Comparison of ENCODE assay signal across 28 cellular contexts in the genomic region with DNA sequence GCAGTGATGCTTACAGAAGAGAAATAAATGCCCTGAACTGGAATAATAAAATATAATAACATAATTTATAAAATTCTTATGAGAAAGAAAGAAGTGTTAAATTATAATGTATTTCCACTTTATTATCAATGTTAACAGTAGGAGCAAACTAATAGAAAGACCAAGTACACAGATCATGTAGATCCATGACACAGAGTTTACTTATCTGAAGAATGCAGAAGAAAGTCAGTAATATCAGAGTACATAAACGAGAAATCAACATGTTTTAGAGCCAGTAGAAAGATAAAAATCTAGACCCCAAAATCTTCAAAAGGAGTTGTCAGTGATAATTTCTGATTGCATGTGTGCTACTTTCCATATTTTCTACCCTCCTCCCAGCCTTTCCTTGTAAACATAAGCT.
"Had no signal": no experiment of that assay in that cellular context is flagged by ENCODE, and none has a peak within 500 bp of the region (broad histone marks: within the 10 kb centered on the region; RNA-seq: fewer than 3 reads in every experiment).

No MANE protein-coding gene starts in this region.

- H3K9me3 Mint-ChIP-seq: dendritic cell treated with granulocyte-macrophage colony-stimulating factor and Interleukin-4, amounts not matched to agents 40 ng/mL and 50 ng/mL, for 4 days; endodermal cell; mesothelial cell of epicardium; naive B cell had no signal

- ATAC-seq: effector memory CD8-positive, alpha-beta T cell; esophagus mucosa; gastrocnemius medialis; heart right ventricle; left colon; left lobe of liver; lower lobe of right lung; mucosa of descending colon had no signal

- H3K4me3 ChIP-seq: colonic mucosa, esophagus squamous epithelium, gastrocnemius medialis, heart right ventricle, left ventricle myocardium inferior, lower lobe of right lung, mucosa of descending colon had no signal

- H3K36me3 ChIP-seq: colonic mucosa, esophagus squamous epithelium, gastrocnemius medialis, heart right ventricle, left ventricle myocardium inferior, lower lobe of right lung had no signal

- DNase-seq: colonic mucosa; cortex of kidney; effector CD8-positive, alpha-beta T cell; effector memory CD8-positive, alpha-beta T cell; endodermal cell; erythroblast; esophagus squamous epithelium; foreskin fibroblast; foreskin melanocyte; gastrocnemius medialis; glutamatergic neuron; head of caudate nucleus; heart right ventricle; hippocampal formation; islet precursor cell; kidney; kidney glomerular epithelial cell; left colon; left ventricle myocardium inferior; lower lobe of right lung; mesenchymal stem cell; mucosa of descending colon; naive B cell had no signal

- H3K27me3 ChIP-seq: colonic mucosa, esophagus squamous epithelium, gastrocnemius medialis had no signal

- H3K27ac Mint-ChIP-seq: dendritic cell treated with granulocyte-macrophage colony-stimulating factor and Interleukin-4, amounts not matched to agents 40 ng/mL and 50 ng/mL, for 4 days; effector memory CD8-positive, alpha-beta T cell; endodermal cell; mesothelial cell of epicardium; naive B cell had no signal

- H3K27ac ChIP-seq: colonic mucosa, epithelial cell of prostate, esophagus squamous epithelium, gastrocnemius medialis, heart right ventricle, left ventricle myocardium inferior, lower lobe of right lung had no signal

- H3K36me3 Mint-ChIP-seq: mesothelial cell of epicardium, naive B cell had no signal

- H3K4me1 ChIP-seq: colonic mucosa, esophagus squamous epithelium, gastrocnemius medialis, heart right ventricle, left ventricle myocardium inferior, lower lobe of right lung had no signal

- H3K4me3 Mint-ChIP-seq: dendritic cell treated with granulocyte-macrophage colony-stimulating factor and Interleukin-4, amounts not matched to agents 40 ng/mL and 50 ng/mL, for 4 days; effector memory CD8-positive, alpha-beta T cell; endodermal cell; mesothelial cell of epicardium; naive B cell had no signal

- H3K27me3 Mint-ChIP-seq: dendritic cell treated with granulocyte-macrophage colony-stimulating factor and Interleukin-4, amounts not matched to agents 40 ng/mL and 50 ng/mL, for 4 days; effector memory CD8-positive, alpha-beta T cell; naive B cell had no signal

- H3K4me1 Mint-ChIP-seq: naive B cell had no signal

- H3K9me3 ChIP-seq: colonic mucosa, esophagus squamous epithelium, gastrocnemius medialis, heart right ventricle, left ventricle myocardium inferior, lower lobe of right lung, mucosa of descending colon had no signal
